ENCODE assay signal across 16 cellular contexts in genomic region chr12:71371132-71371531, GRCh38.
DNase-seq lines count a peak whose midpoint lies in the region; ATAC-seq and TF ChIP-seq lines count a peak whose summit lies in the region.
"Had no signal": no experiment of that assay in that cellular context is flagged by ENCODE, and none has a peak within 500 bp of the region (broad histone marks: within the 10 kb centered on the region; RNA-seq: fewer than 3 reads in every experiment).

No MANE protein-coding gene starts in this region.

- no peak overlapping the region for H3K27ac Mint-ChIP-seq in MCF 10A (ENCODE audit: low read depth, unreplicated experiment)

- in situ Hi-C loops in SK-MEL-5 (cut with HindIII; ENCODE audit: low pct_unique_long_range_greater_than_20kb, low sequenced_read_pairs) = no loop called here

- H3K4me3 ChIP-seq in breast epithelium = no peak overlapping the region
- H3K4me3 ChIP-seq: coronary artery, PC-9 had no signal

- CTCF ChIA-PET in MCF 10A (lab: Yijun Ruan, JAX) = interaction anchor here (0.6 to 2.8 kb wide), 9 partner anchors 10 to 775 kb away, joined by 3 to 23 read pairs (median 3); no protein-coding TSS in a partner anchor

- H3K4me1 ChIP-seq in breast epithelium = no peaks in the 10 kb centered on the region
- no peaks in the 10 kb centered on the region for H3K4me1 ChIP-seq in foreskin keratinocyte

- TF ChIP-seq CTCF in MCF 10A (IDR thresholded peaks at IDR 0.05; ENCODE audit: unreplicated experiment) (peak; percentile 15), breast epithelium (IDR thresholded peaks at IDR 0.05) (no peak), foreskin keratinocyte (conservative IDR thresholded peaks at IDR 0.05) (peak; percentile 35)

- H3K27ac ChIP-seq in breast epithelium = no peak overlapping the region
- no peak overlapping the region for H3K27ac ChIP-seq in foreskin keratinocyte
- H3K27ac ChIP-seq in caudate nucleus (ENCODE audit: low read depth, low read length) = no peak overlapping the region
- H3K27ac ChIP-seq: coronary artery, PC-9 had no signal

- H3K4me3 Mint-ChIP-seq in MCF 10A (ENCODE audit: unreplicated experiment) = no peak overlapping the region

- TF ChIP-seq POLR2A in breast epithelium (IDR thresholded peaks at IDR 0.05) = no peak

- DNase-seq in MCF 10A (ENCODE audit: unreplicated experiment) (peak; percentile 16), breast epithelium (ENCODE audit: low spot score in 2 of 2) (no peak), SK-MEL-5 (ENCODE audit: low read depth, low spot score) (peak; percentile 50), foreskin keratinocyte (peak in 1 of 2 donors; percentile 9), caudate nucleus (lab: John Stamatoyannopoulos, UW) (no peak), NCI-H1092 (lab: John Stamatoyannopoulos, UW) (no peak), NCI-H524 treated with DMSO at 0.1 percent for 48 hours (lab: John Stamatoyannopoulos, UW) (no peak)
- DNase-seq: activated CD8-positive, alpha-beta memory T cell treated with anti-CD3 and anti-CD28 coated beads for 24 hours; activated naive CD4-positive, alpha-beta T cell treated with anti-CD3 and anti-CD28 coated beads, Interleukin-2, amount 50 U/mL, for 16 hours; left ventricle myocardium superior; NCI-H1694 treated with DMSO at 0.1 percent for 48 hours; PC-9; stimulated activated CD4-positive, alpha-beta T cell treated with anti-CD3 and anti-CD28 coated beads, Interleukin-15, amount 100 ng/mL, for 24 hours; T1000 had no signal

- no peaks in the 10 kb centered on the region for H3K9me3 ChIP-seq in breast epithelium

- H3K36me3 Mint-ChIP-seq in MCF 10A (ENCODE audit: insufficient read depth, unreplicated experiment) = no peaks in the 10 kb centered on the region

- H3K27me3 Mint-ChIP-seq in MCF 10A (ENCODE audit: insufficient read depth, unreplicated experiment) = no peaks in the 10 kb centered on the region

- ATAC-seq in foreskin keratinocyte = no peak
- ATAC-seq in GM19023 (IDR thresholded peaks at IDR 0.05; ENCODE audit: unreplicated experiment) = no peak
- ATAC-seq: left ventricle myocardium superior had no signal

- no TSS peak for BruUV-seq in MCF 10A (replicated peaks; lab: Mats Ljungman, UMichigan)

- H3K27me3 ChIP-seq in breast epithelium (no peaks in the 10 kb centered on the region), foreskin keratinocyte (no peaks in the 10 kb centered on the region)

- no peaks in the 10 kb centered on the region for H3K36me3 ChIP-seq in breast epithelium

- intact Hi-C loops in MCF 10A (cut with micrococcal nuclease) (loop anchor here (1.0 kb wide), 1 partner anchor 154 kb away; no protein-coding TSS in a partner anchor), breast epithelium (cut with DNase I; ENCODE audit: low total_unique reads) (no loop called here)

- H3K4me1 Mint-ChIP-seq in MCF 10A (ENCODE audit: insufficient read depth, unreplicated experiment) = no peaks in the 10 kb centered on the region

- POLR2A ChIA-PET in MCF 10A (lab: Yijun Ruan, JAX) = no interaction called here

- no peaks in the 10 kb centered on the region for H3K9me3 Mint-ChIP-seq in MCF 10A (ENCODE audit: unreplicated experiment)

Comparison
In these comparisons a context has a peak if more than half of its experiments do, and no peak if none do; other contexts are left out.
1. DNase-seq: peak in MCF 10A (single experiment) and SK-MEL-5 (single experiment); none in breast epithelium (0 of 2), caudate nucleus (0 of 61), NCI-H1092 (single experiment) and NCI-H524 treated with DMSO at 0.1 percent for 48 hours (single experiment).
2. CTCF ChIP-seq: peak in MCF 10A (single experiment) and foreskin keratinocyte (single experiment); none in breast epithelium (0 of 3).